In the genomic region with DNA sequence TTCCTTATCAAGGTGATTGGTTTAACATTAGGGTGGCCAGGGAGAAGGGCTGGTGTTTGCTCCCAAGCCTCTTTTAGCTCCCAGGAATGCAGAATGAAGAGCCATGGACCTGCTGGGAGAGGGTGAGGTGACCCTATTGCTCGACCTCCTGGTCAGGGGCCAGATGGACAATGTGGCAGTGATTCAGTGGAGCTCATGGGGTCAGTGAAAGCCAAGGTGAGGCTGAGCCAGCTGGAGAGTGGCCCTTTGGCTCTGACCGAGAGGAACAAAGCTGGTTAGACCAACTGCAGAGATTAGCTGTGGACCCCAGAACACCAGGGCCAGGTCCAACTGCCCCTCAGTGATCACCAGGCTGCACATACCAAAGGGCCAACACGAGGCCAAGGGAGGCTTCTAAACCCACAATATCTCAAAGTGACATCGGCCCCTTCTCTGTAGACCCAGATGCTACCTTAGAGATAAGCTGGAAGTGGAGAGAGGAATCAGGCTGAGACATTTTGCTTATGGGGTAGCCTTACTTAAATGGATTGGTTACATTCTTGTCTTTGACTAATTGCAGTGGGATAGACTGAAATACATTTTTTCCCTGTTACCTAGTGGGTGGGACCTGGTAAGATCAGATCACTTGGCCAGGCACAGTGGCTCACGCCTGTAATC, we compare ENCODE assay signal across 31 cellular contexts. TPM values are rescaled to one million over a fixed set of nuclear protein-coding genes. Genes with fewer than 3 reads are reported as not detected.
"Had no signal": no experiment of that assay in that cellular context is flagged by ENCODE, and none has a peak within 500 bp of the region (broad histone marks: within the 10 kb centered on the region; RNA-seq: fewer than 3 reads in every experiment).

No MANE protein-coding gene starts in this region.

- DNase-seq: activated CD4-positive, alpha-beta memory T cell treated with anti-CD3 and anti-CD28 coated beads for 36 hours; activated CD4-positive, alpha-beta T cell treated with anti-CD3 and anti-CD28 coated beads for 36 hours; activated CD4-positive, alpha-beta T cell treated with anti-CD3 and anti-CD28 coated beads, Interleukin-2, amount 50 U/mL, for 1 hour; activated CD8-positive, alpha-beta memory T cell treated with anti-CD3 and anti-CD28 coated beads, Interleukin-2, amount 50 U/mL, for 4 hours; activated gamma-delta T cell treated with Interleukin-2 at 50 U/mL for 16 hours; activated naive CD4-positive, alpha-beta T cell treated with anti-CD3 and anti-CD28 coated beads for 36 hours; activated naive CD8-positive, alpha-beta T cell treated with anti-CD3 and anti-CD28 coated beads, Interleukin-2, amount 50 U/mL, for 24 hours; activated T-cell treated with anti-CD3 and anti-CD28 coated beads for 4 hours; activated T-cell treated with anti-CD3 and anti-CD28 coated beads, Interleukin-2, amount 50 U/mL, for 4 hours; anterior cingulate cortex; cerebellar nuclear complex; Karpas-422; MG63; NCI-H1048; NCI-H1105 treated with DMSO at 0.1 percent for 48 hours; NCI-H1436; NCI-H1694 treated with DMSO at 0.1 percent for 48 hours; NCI-H2029; NCI-H345; NCI-H524 treated with DMSO at 0.1 percent for 48 hours; SHP77 treated with DMSO at 0.1 percent for 48 hours; SK-N-SH had no signal

- H3K36me3 ChIP-seq: MG63, SJSA1 had no signal

- H3K4me3 ChIP-seq: MG63, SJSA1 had no signal

- H3K9me3 Mint-ChIP-seq: activated CD4-positive, alpha-beta memory T cell treated with anti-CD3 and anti-CD28 coated beads for 36 hours; activated naive CD4-positive, alpha-beta T cell treated with anti-CD3 and anti-CD28 coated beads for 36 hours; activated naive CD8-positive, alpha-beta T cell treated with anti-CD3 and anti-CD28 coated beads, Interleukin-2, amount 50 U/mL, for 24 hours; activated T-cell treated with anti-CD3 and anti-CD28 coated beads, Interleukin-2, amount 50 U/mL, for 4 hours; activated T-helper 1 cell treated with anti-CD3 and anti-CD28 coated beads, Interleukin-12 subunit alpha, Interleukin-12 subunit beta, Interleukin-2, Interleukin-4 antibody, amounts not matched to agents 30 ng/mL and 10 ng/mL and 1 ng/mL, durations not matched to agents 14 hours and 24 hours and 36 hours; brain; T-helper 1 cell treated with Interleukin-12 subunit alpha and Interleukin-12 subunit beta and Interleukin-4 antibody, amounts not matched to agents 30 μg/mL and 1 μg/mL, for 36 hours had no signal

- H3K4me1 ChIP-seq: SJSA1 had no signal

- H3K9me3 ChIP-seq: SJSA1, SK-N-SH had no signal

- ATAC-seq: activated CD4-positive, alpha-beta T cell treated with anti-CD3 and anti-CD28 coated beads for 36 hours; activated CD4-positive, CD25-positive, alpha-beta regulatory T cell treated with anti-CD3 and anti-CD28 coated beads, Interleukin-2, amount 50 U/mL, for 24 hours; activated naive CD8-positive, alpha-beta T cell treated with anti-CD3 and anti-CD28 coated beads, Interleukin-2, amount 50 U/mL, for 24 hours; activated T-cell treated with anti-CD3 and anti-CD28 coated beads, Interleukin-2, amount 50 U/mL, for 4 hours; Panc1 had no signal

- H3K27ac Mint-ChIP-seq: activated CD4-positive, alpha-beta memory T cell treated with anti-CD3 and anti-CD28 coated beads for 36 hours; activated CD4-positive, alpha-beta T cell treated with anti-CD3 and anti-CD28 coated beads for 36 hours; activated naive CD4-positive, alpha-beta T cell treated with anti-CD3 and anti-CD28 coated beads for 36 hours; activated naive CD8-positive, alpha-beta T cell; activated naive CD8-positive, alpha-beta T cell treated with anti-CD3 and anti-CD28 coated beads, Interleukin-2, amount 50 U/mL, for 24 hours; activated T-helper 1 cell treated with anti-CD3 and anti-CD28 coated beads, Interleukin-12 subunit alpha, Interleukin-12 subunit beta, Interleukin-2, Interleukin-4 antibody, amounts not matched to agents 30 ng/mL and 10 ng/mL and 1 ng/mL, durations not matched to agents 14 hours and 24 hours and 36 hours; brain; T-helper 1 cell treated with Interleukin-12 subunit alpha and Interleukin-12 subunit beta and Interleukin-4 antibody, amounts not matched to agents 30 μg/mL and 1 μg/mL, for 36 hours; T-helper 2 cell treated with Interferon-gamma antibody and Interleukin-4, amounts not matched to agents 5 μg/mL and 100 μg/mL, for 36 hours had no signal

- H3K36me3 Mint-ChIP-seq: activated CD4-positive, alpha-beta memory T cell treated with anti-CD3 and anti-CD28 coated beads for 36 hours; activated naive CD8-positive, alpha-beta T cell; brain had no signal

- H3K4me3 Mint-ChIP-seq: activated CD4-positive, alpha-beta memory T cell treated with anti-CD3 and anti-CD28 coated beads for 36 hours; activated CD4-positive, alpha-beta T cell treated with anti-CD3 and anti-CD28 coated beads for 36 hours; activated naive CD4-positive, alpha-beta T cell treated with anti-CD3 and anti-CD28 coated beads for 36 hours; activated naive CD8-positive, alpha-beta T cell; activated naive CD8-positive, alpha-beta T cell treated with anti-CD3 and anti-CD28 coated beads, Interleukin-2, amount 50 U/mL, for 24 hours; activated T-cell treated with anti-CD3 and anti-CD28 coated beads, Interleukin-2, amount 50 U/mL, for 4 hours; activated T-helper 1 cell treated with anti-CD3 and anti-CD28 coated beads, Interleukin-12 subunit alpha, Interleukin-12 subunit beta, Interleukin-2, Interleukin-4 antibody, amounts not matched to agents 30 ng/mL and 10 ng/mL and 1 ng/mL, durations not matched to agents 14 hours and 24 hours and 36 hours; brain; T-helper 1 cell treated with Interleukin-12 subunit alpha and Interleukin-12 subunit beta and Interleukin-4 antibody, amounts not matched to agents 30 μg/mL and 1 μg/mL, for 36 hours; T-helper 2 cell treated with Interferon-gamma antibody and Interleukin-4, amounts not matched to agents 5 μg/mL and 100 μg/mL, for 36 hours had no signal

- H3K9ac ChIP-seq: SK-N-SH had no signal

- H3K27ac ChIP-seq: SJSA1 had no signal

RNA-seq across cellular contexts. Expression of a gene that starts 24.6 kb away (rescaled TPM):
- total RNA-seq: RPMI7951 had no signal
